Comparison of ENCODE assay signal across 13 cellular contexts in the genomic region with DNA sequence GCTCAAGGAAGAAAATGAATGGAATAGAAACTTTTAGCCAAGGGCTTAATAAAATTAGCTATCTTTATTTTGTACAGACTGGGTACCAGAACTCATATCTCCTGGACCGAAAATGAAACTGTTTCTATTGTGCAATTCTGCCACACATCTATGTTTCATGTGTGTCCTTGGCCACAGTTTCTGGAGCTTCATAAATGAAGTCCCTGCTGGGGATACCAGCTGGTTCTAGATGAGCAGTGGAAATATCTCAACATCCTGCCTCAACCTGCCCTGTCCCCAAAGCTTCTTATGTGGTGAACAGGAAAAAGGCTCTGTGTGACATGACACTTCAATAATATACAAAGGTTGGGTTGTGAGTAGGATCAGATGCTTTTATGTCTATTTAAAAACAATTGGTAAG.
"Had no signal": no experiment of that assay in that cellular context is flagged by ENCODE, and none has a peak within 500 bp of the region (broad histone marks: within the 10 kb centered on the region; RNA-seq: fewer than 3 reads in every experiment).

No MANE protein-coding gene starts in this region.

- ATAC-seq: activated CD4-positive, alpha-beta T cell treated with anti-CD3 and anti-CD28 coated beads for 36 hours; activated naive CD4-positive, alpha-beta T cell treated with anti-CD3 and anti-CD28 coated beads, Interleukin-2, amount 50 U/mL, for 72 hours; esophagus mucosa; right lobe of liver had no signal

- DNase-seq: activated CD4-positive, alpha-beta memory T cell treated with anti-CD3 and anti-CD28 coated beads for 36 hours; activated CD4-positive, alpha-beta T cell treated with anti-CD3 and anti-CD28 coated beads for 36 hours; activated effector memory CD4-positive, alpha-beta T cell treated with Interleukin-2 at 50 U/mL for 16 hours; activated T-cell treated with anti-CD3 and anti-CD28 coated beads, Interleukin-2, amount 50 U/mL, for 24 hours; amniotic stem cell; islet precursor cell; mammary epithelial cell; right lobe of liver; stomach; testis; upper lobe of left lung had no signal
